In the genomic region with DNA sequence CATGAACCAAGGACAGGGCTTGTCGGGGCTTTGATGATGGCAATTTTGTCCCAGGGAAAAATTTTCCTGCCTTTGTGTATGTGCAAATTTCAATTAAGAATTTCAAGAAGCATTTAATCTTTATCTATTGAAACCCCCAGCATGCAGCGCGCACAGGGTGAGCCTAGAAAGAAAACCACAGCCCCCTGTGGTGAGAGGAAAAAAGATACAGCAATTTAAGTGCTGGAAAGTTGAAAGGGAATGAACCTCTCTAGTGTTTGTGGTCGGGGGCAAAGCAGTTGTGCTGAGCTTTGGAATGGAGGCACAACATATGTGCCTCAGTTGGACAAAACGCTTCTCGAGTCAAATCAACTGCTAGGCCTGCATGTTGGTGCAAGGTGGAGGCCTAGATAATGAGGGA, we compare ENCODE assay signal across 25 cellular contexts.
DNase-seq lines count a peak whose midpoint lies in the region; ATAC-seq and TF ChIP-seq lines count a peak whose summit lies in the region.
"Had no signal": no experiment of that assay in that cellular context is flagged by ENCODE, and none has a peak within 500 bp of the region (broad histone marks: within the 10 kb centered on the region; RNA-seq: fewer than 3 reads in every experiment).

No MANE protein-coding gene starts in this region.

- H3K4me3 Mint-ChIP-seq in endothelial cell (ENCODE audit: unreplicated experiment) = no peak overlapping the region
- H3K4me3 Mint-ChIP-seq: activated naive CD4-positive, alpha-beta T cell treated with anti-CD3 and anti-CD28 coated beads, Interleukin-2, amount 10 ng/mL, durations not matched to agents 7 days and 5 days; CD4-positive, alpha-beta memory T cell; H9 had no signal

- H3K4me1 ChIP-seq in breast epithelium = no peaks in the 10 kb centered on the region
- H3K4me1 ChIP-seq: psoas muscle, vagina had no signal

- DNase-seq in NCI-H2227 (lab: John Stamatoyannopoulos, UW; ENCODE audit: unreplicated experiment) = peak; percentile 9
- DNase-seq in NCI-H2227 treated with DMSO at 0.1 percent for 48 hours (lab: John Stamatoyannopoulos, UW) = no peak
- DNase-seq in NCI-H128 (lab: John Stamatoyannopoulos, UW; ENCODE audit: unreplicated experiment) = peak; percentile 29
- DNase-seq in NCI-H774 (lab: John Stamatoyannopoulos, UW) = peak; percentile 18
- no peak for DNase-seq in endothelial cell (ENCODE audit: low spot score)
- DNase-seq in breast epithelium (ENCODE audit: low spot score in 2 of 2) = no peak
- DNase-seq: activated CD4-positive, alpha-beta T cell treated with anti-CD3 and anti-CD28 coated beads, Interleukin-2, amount 50 U/mL, for 48 hours; activated naive CD4-positive, alpha-beta T cell treated with anti-CD3 and anti-CD28 coated beads, Interleukin-2, amount 10 ng/mL, durations not matched to agents 7 days and 5 days; CD4-positive, alpha-beta memory T cell; DMS153; glutamatergic neuron; H9; left ventricle myocardium superior; MV-4-11; NCI-H526 treated with DMSO at 0.1 percent for 48 hours; nucleus accumbens; psoas muscle; stimulated activated naive CD4-positive, alpha-beta T cell treated with Interleukin-2 at 50 U/mL for 16 hours; T-helper 1 cell had no signal

- no peaks in the 10 kb centered on the region for H3K36me3 ChIP-seq in breast epithelium
- H3K36me3 ChIP-seq: SJSA1, vagina had no signal

- H3K4me1 Mint-ChIP-seq in endothelial cell (ENCODE audit: unreplicated experiment) = peaks cover 4% of the 10 kb centered on the region
- H3K4me1 Mint-ChIP-seq: CD4-positive, alpha-beta memory T cell had no signal

- H3K27me3 ChIP-seq in breast epithelium = no peaks in the 10 kb centered on the region
- H3K27me3 ChIP-seq: SJSA1, vagina had no signal

- H3K27me3 Mint-ChIP-seq in endothelial cell (ENCODE audit: unreplicated experiment) = no peaks in the 10 kb centered on the region
- H3K27me3 Mint-ChIP-seq: CD4-positive, alpha-beta memory T cell had no signal

- ATAC-seq in GM18505 (IDR thresholded peaks at IDR 0.05; ENCODE audit: unreplicated experiment) (no peak), HG02610 (IDR thresholded peaks at IDR 0.05; ENCODE audit: unreplicated experiment) (no peak)
- ATAC-seq: A549; activated CD4-positive, CD25-positive, alpha-beta regulatory T cell treated with anti-CD3 and anti-CD28 coated beads, Interleukin-2, amount 50 U/mL, for 24 hours; left ventricle myocardium superior; psoas muscle had no signal

- intact Hi-C loops in breast epithelium (cut with DNase I; ENCODE audit: low total_unique reads) = no loop called here

- TF ChIP-seq POLR2A in breast epithelium (IDR thresholded peaks at IDR 0.05) (no peak), GM18505 (IDR thresholded peaks at IDR 0.05; ENCODE audit: borderline replicate concordance, extremely low read depth, insufficient read depth, insufficient read length) (no peak)

- H3K9me3 Mint-ChIP-seq in endothelial cell (ENCODE audit: unreplicated experiment) = no peaks in the 10 kb centered on the region
- H3K9me3 Mint-ChIP-seq: activated naive CD4-positive, alpha-beta T cell treated with anti-CD3 and anti-CD28 coated beads, Interleukin-2, amount 10 ng/mL, durations not matched to agents 7 days and 5 days; CD4-positive, alpha-beta memory T cell; H9 had no signal

- TF ChIP-seq CTCF in endothelial cell (IDR thresholded peaks at IDR 0.05; ENCODE audit: unreplicated experiment) (no peak), breast epithelium (IDR thresholded peaks at IDR 0.05) (no peak)

- H3K27ac Mint-ChIP-seq in endothelial cell (ENCODE audit: unreplicated experiment) = no peak overlapping the region
- H3K27ac Mint-ChIP-seq: activated naive CD4-positive, alpha-beta T cell treated with anti-CD3 and anti-CD28 coated beads, Interleukin-2, amount 10 ng/mL, durations not matched to agents 7 days and 5 days; CD4-positive, alpha-beta memory T cell had no signal

- no peaks in the 10 kb centered on the region for H3K9me3 ChIP-seq in breast epithelium
- H3K9me3 ChIP-seq: A549, psoas muscle, SJSA1, vagina had no signal

- no peak overlapping the region for H3K4me3 ChIP-seq in breast epithelium
- H3K4me3 ChIP-seq: A549, psoas muscle, SJSA1, vagina had no signal

- no peak overlapping the region for H3K27ac ChIP-seq in breast epithelium
- H3K27ac ChIP-seq: A549, psoas muscle, SJSA1, vagina had no signal

- H3K36me3 Mint-ChIP-seq in endothelial cell (ENCODE audit: low read depth, unreplicated experiment) = no peaks in the 10 kb centered on the region
- H3K36me3 Mint-ChIP-seq: activated naive CD4-positive, alpha-beta T cell treated with anti-CD3 and anti-CD28 coated beads, Interleukin-2, amount 10 ng/mL, durations not matched to agents 7 days and 5 days had no signal

Comparison
In these comparisons a context has a peak if more than half of its experiments do, and no peak if none do; other contexts are left out.
1. DNase-seq: peak in NCI-H2227 (single experiment), NCI-H128 (single experiment) and NCI-H774 (single experiment); none in NCI-H2227 treated with DMSO at 0.1 percent for 48 hours (single experiment), endothelial cell (single experiment) and breast epithelium (0 of 2).